ENCODE assay signal across 8 cellular contexts in genomic region chr22:39808087-39808486, GRCh38.
DNase-seq lines count a peak whose midpoint lies in the region; ATAC-seq and TF ChIP-seq lines count a peak whose summit lies in the region.

No MANE protein-coding gene starts in this region.

- no peak overlapping the region for H3K9ac ChIP-seq in HCT116 (ENCODE audit: low read length)

- no peaks in the 10 kb centered on the region for H3K36me3 ChIP-seq in HCT116 (ENCODE audit: control insufficient read depth in 1 of 2, insufficient read depth in 2 of 2, low read length in 2 of 2)

- H2AFZ ChIP-seq in HCT116 (ENCODE audit: low read depth, low read length, poor library complexity, severe bottlenecking), result no peak overlapping the region

- RAD21 ChIA-PET in HCT116 (lab: Charles Lee; ENCODE audit: low non-redundant PET in 1 of 2, low total read pairs in 2 of 2, uncharacterized antibody in 2 of 2, unreplicated experiment in 2 of 2), result no interaction called here

- no peak overlapping the region for H3K4me3 Mint-ChIP-seq in activated CD4-positive, alpha-beta T cell treated with anti-CD3 and anti-CD28 coated beads, Interleukin-2, amount 10 ng/mL, durations not matched to agents 24 days and 14 days

- POLR2A ChIA-PET in AG04450 (lab: Yijun Ruan, JAX) (no interaction called here), HCT116 (lab: Charles Lee) (no interaction called here)

- H3K27me3 ChIP-seq in AG04450 (ENCODE audit: control insufficient read depth, insufficient read depth, low read length), result peaks cover 33% of the 10 kb centered on the region
- peaks cover 66% of the 10 kb centered on the region for H3K27me3 ChIP-seq in HCT116 (ENCODE audit: insufficient read depth, low read length)

- DNase-seq in AG04450 (ENCODE audit: low read depth, low spot score), result no peak
- peak; percentile 31 for DNase-seq in HCT116 (ENCODE audit: low read depth, low spot score)
- DNase-seq in activated CD4-positive, alpha-beta T cell treated with anti-CD3 and anti-CD28 coated beads, Interleukin-2, amount 10 ng/mL, durations not matched to agents 24 days and 14 days, result peak; percentile 64
- peak; percentile 68 for DNase-seq in iPS-NIHi11 (ENCODE audit: low spot score)
- DNase-seq in posterior vena cava (ENCODE audit: low spot score), result no peak
- DNase-seq in GM19240 (ENCODE audit: insufficient read length, low spot score), result no peak

- CTCF ChIA-PET in AG04450 (lab: Charles Lee) (interaction anchor here (1.0 kb wide), 1 partner anchor 273 kb away, joined by 3 read pairs; no protein-coding TSS in a partner anchor), HCT116 (lab: Charles Lee) (interaction anchor here (0.6 to 2.2 kb wide), 6 partner anchors 9 to 273 kb away, joined by 3 to 9 read pairs (median 4); no protein-coding TSS in a partner anchor)

- no peaks in the 10 kb centered on the region for H3K9me2 ChIP-seq in HCT116 (ENCODE audit: insufficient read depth)

- H4K20me1 ChIP-seq in HCT116 (ENCODE audit: insufficient read depth), result no peaks in the 10 kb centered on the region

- ATAC-seq in HCT116 (peak; percentile 80), HG03442 (IDR thresholded peaks at IDR 0.05; ENCODE audit: unreplicated experiment) (no peak), GM18867 (IDR thresholded peaks at IDR 0.05; ENCODE audit: unreplicated experiment) (no peak)

- peak; percentile 48 for TF ChIP-seq RAD21 in HCT116 (IDR thresholded peaks at IDR 0.05; ENCODE audit: low read depth)

- peaks cover 12% of the 10 kb centered on the region for H3K27me3 Mint-ChIP-seq in activated CD4-positive, alpha-beta T cell treated with anti-CD3 and anti-CD28 coated beads, Interleukin-2, amount 10 ng/mL, durations not matched to agents 24 days and 14 days

- H3K9me3 ChIP-seq in AG04450 (ENCODE audit: control insufficient read depth, insufficient read depth, low read length) (no peaks in the 10 kb centered on the region), HCT116 (ENCODE audit: control insufficient read depth in 1 of 2, insufficient read depth in 1 of 2, low read depth in 1 of 2, low read length in 2 of 2) (no peaks in the 10 kb centered on the region)

- H3K4me1 Mint-ChIP-seq in activated CD4-positive, alpha-beta T cell treated with anti-CD3 and anti-CD28 coated beads, Interleukin-2, amount 10 ng/mL, durations not matched to agents 24 days and 14 days, result peaks cover 26% of the 10 kb centered on the region

- H3K4me2 ChIP-seq in HCT116 (ENCODE audit: low read length), result no peak overlapping the region

- intact Hi-C loops in HCT116 (cut with micrococcal nuclease), result loop anchor here (2.0 to 10.0 kb wide), 2 partner anchors 183 to 273 kb away; no protein-coding TSS in a partner anchor
- intact Hi-C loops in activated CD4-positive, alpha-beta T cell treated with anti-CD3 and anti-CD28 coated beads, Interleukin-2, amount 10 ng/mL, durations not matched to agents 24 days and 14 days (cut with micrococcal nuclease), result no loop called here
- intact Hi-C loops in posterior vena cava (cut with DNase I), result no loop called here

- TF ChIP-seq POLR2A in HCT116 (IDR thresholded peaks at IDR 0.05; ENCODE audit: borderline replicate concordance, extremely low read depth, insufficient read depth, insufficient read length), result no peak

- H3K4me1 ChIP-seq in HCT116 (ENCODE audit: control insufficient read depth in 1 of 2, insufficient read depth in 2 of 2, low read length in 2 of 2), result no peaks in the 10 kb centered on the region

- BruUV-seq in HCT116 (replicated peaks; lab: Mats Ljungman, UMichigan), result no TSS peak

- H3K9me3 Mint-ChIP-seq in activated CD4-positive, alpha-beta T cell treated with anti-CD3 and anti-CD28 coated beads, Interleukin-2, amount 10 ng/mL, durations not matched to agents 24 days and 14 days, result peaks cover 6% of the 10 kb centered on the region

- H3K4me3 ChIP-seq in AG04450 (ENCODE audit: low read depth, low read length) (no peak overlapping the region), HCT116 (replicated peaks in 1 of 2; ENCODE audit: low read depth in 1 of 2, low read length in 2 of 2) (no peak overlapping the region)

- TF ChIP-seq CTCF in AG04450 (IDR thresholded peaks at IDR 0.05; ENCODE audit: low read depth, low read length), result peak; percentile 47
- TF ChIP-seq CTCF in HCT116 (IDR thresholded peaks at IDR 0.05 in 2 of 3, conservative IDR thresholded peaks at IDR 0.05 in 1 of 3; ENCODE audit: borderline replicate concordance in 1 of 3, insufficient read depth in 1 of 3, low read depth in 2 of 3, low read length in 2 of 3), result peak; percentile 49 to 70 (median 70); a peak in 5 of 6 replicates

- no peaks in the 10 kb centered on the region for H3K79me2 ChIP-seq in HCT116 (ENCODE audit: insufficient read depth, low read length)

- no peak overlapping the region for H3K27ac Mint-ChIP-seq in activated CD4-positive, alpha-beta T cell treated with anti-CD3 and anti-CD28 coated beads, Interleukin-2, amount 10 ng/mL, durations not matched to agents 24 days and 14 days

- H3K36me3 Mint-ChIP-seq in activated CD4-positive, alpha-beta T cell treated with anti-CD3 and anti-CD28 coated beads, Interleukin-2, amount 10 ng/mL, durations not matched to agents 24 days and 14 days (ENCODE audit: low read depth), result peaks cover 3% of the 10 kb centered on the region

- H3K27ac ChIP-seq in AG04450 (ENCODE audit: low read depth, low read length) (no peak overlapping the region), HCT116 (ENCODE audit: low read depth, low read length) (no peak overlapping the region)

TF ChIP-seq in HCT116, 20 proteins besides CTCF, POLR2A, EP300 and RAD21:
- TF ChIP-seq EZH2phosphoT487 (IDR thresholded peaks at IDR 0.05; ENCODE audit: borderline replicate concordance), result no peak
- no peak for TF ChIP-seq REST (IDR thresholded peaks at IDR 0.05; ENCODE audit: low read depth)
- no peak for TF ChIP-seq SP1 (IDR thresholded peaks at IDR 0.05; ENCODE audit: low read depth)
- TF ChIP-seq TCF7L2 (IDR thresholded peaks at IDR 0.05; ENCODE audit: borderline replicate concordance, extremely low read depth, insufficient read depth, insufficient read length), result no peak
- TF ChIP-seq ZNF274 (IDR thresholded peaks at IDR 0.05; ENCODE audit: low read depth, low read length), result no peak
- TF ChIP-seq ELF1 (IDR thresholded peaks at IDR 0.05; ENCODE audit: borderline replicate concordance, low read depth), result no peak
TF ChIP-seq in HCT116: peak in this region for 0.

Comparison
In these comparisons a context has a peak if more than half of its experiments do, and no peak if none do; other contexts are left out.
1. DNase-seq: peak in HCT116 (single experiment), activated CD4-positive, alpha-beta T cell treated with anti-CD3 and anti-CD28 coated beads, Interleukin-2, amount 10 ng/mL, durations not matched to agents 24 days and 14 days (single experiment) and iPS-NIHi11 (single experiment); none in AG04450 (single experiment), posterior vena cava (single experiment) and GM19240 (single experiment).